14 cellular contexts compared by ENCODE assay signal in genomic region chr1:36534711-36535412, GRCh38.
"Had no signal": no experiment of that assay in that cellular context is flagged by ENCODE, and none has a peak within 500 bp of the region (broad histone marks: within the 10 kb centered on the region; RNA-seq: fewer than 3 reads in every experiment).

No MANE protein-coding gene starts in this region.

- H3K36me3 Mint-ChIP-seq: activated naive CD8-positive, alpha-beta T cell treated with anti-CD3 and anti-CD28 coated beads, Interleukin-2, amount 10 ng/mL, durations not matched to agents 7 days and 5 days; mesothelial cell of epicardium; natural killer cell treated with Interleukin-12 subunit alpha and Interleukin-12 subunit beta and Interleukin-15 and Interleukin-18, amount 100 ng/mL, for 72 hours had no signal

- H3K27ac Mint-ChIP-seq: activated naive CD8-positive, alpha-beta T cell treated with anti-CD3 and anti-CD28 coated beads, Interleukin-2, amount 10 ng/mL, durations not matched to agents 7 days and 5 days; effector memory CD8-positive, alpha-beta T cell; mesothelial cell of epicardium; natural killer cell treated with Interleukin-12 subunit alpha and Interleukin-12 subunit beta and Interleukin-15 and Interleukin-18, amount 100 ng/mL, for 72 hours; T-helper 1 cell treated with Interleukin-12 subunit alpha and Interleukin-12 subunit beta and Interleukin-4 antibody, amounts not matched to agents 30 μg/mL and 1 μg/mL, for 36 hours had no signal

- ATAC-seq: effector memory CD8-positive, alpha-beta T cell; left colon; natural killer cell treated with Interleukin-12 subunit alpha and Interleukin-12 subunit beta and Interleukin-15 and Interleukin-18, amount 100 ng/mL, for 72 hours had no signal

- DNase-seq: activated CD4-positive, alpha-beta T cell treated with anti-CD3 and anti-CD28 coated beads, Interleukin-2, amount 50 U/mL, for 1 hour; activated CD8-positive, alpha-beta memory T cell treated with anti-CD3 and anti-CD28 coated beads for 24 hours; activated naive CD8-positive, alpha-beta T cell treated with anti-CD3 and anti-CD28 coated beads, Interleukin-2, amount 10 ng/mL, durations not matched to agents 7 days and 5 days; amygdala; effector memory CD8-positive, alpha-beta T cell; foreskin fibroblast; hippocampal formation; left colon; stimulated activated CD4-positive, alpha-beta T cell treated with anti-CD3 and anti-CD28 coated beads, Interleukin-4, amount 100 ng/mL, for 4 hours; stimulated activated naive CD4-positive, alpha-beta T cell; thyroid gland had no signal

- H3K4me1 Mint-ChIP-seq: activated naive CD8-positive, alpha-beta T cell treated with anti-CD3 and anti-CD28 coated beads, Interleukin-2, amount 10 ng/mL, durations not matched to agents 7 days and 5 days; mesothelial cell of epicardium had no signal

- H3K4me3 Mint-ChIP-seq: activated naive CD8-positive, alpha-beta T cell treated with anti-CD3 and anti-CD28 coated beads, Interleukin-2, amount 10 ng/mL, durations not matched to agents 7 days and 5 days; effector memory CD8-positive, alpha-beta T cell; mesothelial cell of epicardium; natural killer cell treated with Interleukin-12 subunit alpha and Interleukin-12 subunit beta and Interleukin-15 and Interleukin-18, amount 100 ng/mL, for 72 hours; T-helper 1 cell treated with Interleukin-12 subunit alpha and Interleukin-12 subunit beta and Interleukin-4 antibody, amounts not matched to agents 30 μg/mL and 1 μg/mL, for 36 hours had no signal

- H3K9me3 Mint-ChIP-seq: activated naive CD8-positive, alpha-beta T cell treated with anti-CD3 and anti-CD28 coated beads, Interleukin-2, amount 10 ng/mL, durations not matched to agents 7 days and 5 days; natural killer cell treated with Interleukin-12 subunit alpha and Interleukin-12 subunit beta and Interleukin-15 and Interleukin-18, amount 100 ng/mL, for 72 hours; T-helper 1 cell treated with Interleukin-12 subunit alpha and Interleukin-12 subunit beta and Interleukin-4 antibody, amounts not matched to agents 30 μg/mL and 1 μg/mL, for 36 hours had no signal
